1 cellular context compared by ENCODE assay signal in the genomic region with DNA sequence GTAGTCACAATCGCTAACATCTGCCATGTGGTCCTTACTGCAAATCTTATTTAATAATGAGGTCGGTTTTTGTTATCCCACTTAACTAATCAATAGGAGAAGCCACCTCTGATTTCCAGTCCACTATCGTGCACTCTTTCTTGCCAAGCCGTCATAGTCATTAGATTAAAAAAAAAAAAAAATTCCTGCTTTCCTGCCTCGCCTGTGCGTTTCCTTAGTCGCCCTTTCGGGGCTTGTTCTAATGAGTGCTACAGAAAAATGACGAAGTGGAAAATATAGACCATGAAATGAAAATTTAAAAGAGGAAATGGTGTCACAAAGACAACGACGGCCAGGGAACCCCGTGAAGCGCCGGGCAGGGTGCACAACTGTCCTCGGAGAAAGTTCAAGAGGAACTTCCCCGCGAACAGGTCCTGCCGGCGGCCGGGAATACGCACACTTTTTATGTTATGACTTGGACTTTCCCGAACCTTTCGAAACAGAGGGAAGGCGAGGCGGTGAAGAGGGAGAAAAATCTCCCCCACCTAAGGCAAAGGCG.
TF ChIP-seq lines count a peak whose summit lies in the region.

No MANE protein-coding gene starts in this region.

TF ChIP-seq in HepG2, 621 proteins besides CTCF, POLR2A, EP300 and RAD21 (continued from another document and continues in another):
- TF ChIP-seq, protein P1, sequence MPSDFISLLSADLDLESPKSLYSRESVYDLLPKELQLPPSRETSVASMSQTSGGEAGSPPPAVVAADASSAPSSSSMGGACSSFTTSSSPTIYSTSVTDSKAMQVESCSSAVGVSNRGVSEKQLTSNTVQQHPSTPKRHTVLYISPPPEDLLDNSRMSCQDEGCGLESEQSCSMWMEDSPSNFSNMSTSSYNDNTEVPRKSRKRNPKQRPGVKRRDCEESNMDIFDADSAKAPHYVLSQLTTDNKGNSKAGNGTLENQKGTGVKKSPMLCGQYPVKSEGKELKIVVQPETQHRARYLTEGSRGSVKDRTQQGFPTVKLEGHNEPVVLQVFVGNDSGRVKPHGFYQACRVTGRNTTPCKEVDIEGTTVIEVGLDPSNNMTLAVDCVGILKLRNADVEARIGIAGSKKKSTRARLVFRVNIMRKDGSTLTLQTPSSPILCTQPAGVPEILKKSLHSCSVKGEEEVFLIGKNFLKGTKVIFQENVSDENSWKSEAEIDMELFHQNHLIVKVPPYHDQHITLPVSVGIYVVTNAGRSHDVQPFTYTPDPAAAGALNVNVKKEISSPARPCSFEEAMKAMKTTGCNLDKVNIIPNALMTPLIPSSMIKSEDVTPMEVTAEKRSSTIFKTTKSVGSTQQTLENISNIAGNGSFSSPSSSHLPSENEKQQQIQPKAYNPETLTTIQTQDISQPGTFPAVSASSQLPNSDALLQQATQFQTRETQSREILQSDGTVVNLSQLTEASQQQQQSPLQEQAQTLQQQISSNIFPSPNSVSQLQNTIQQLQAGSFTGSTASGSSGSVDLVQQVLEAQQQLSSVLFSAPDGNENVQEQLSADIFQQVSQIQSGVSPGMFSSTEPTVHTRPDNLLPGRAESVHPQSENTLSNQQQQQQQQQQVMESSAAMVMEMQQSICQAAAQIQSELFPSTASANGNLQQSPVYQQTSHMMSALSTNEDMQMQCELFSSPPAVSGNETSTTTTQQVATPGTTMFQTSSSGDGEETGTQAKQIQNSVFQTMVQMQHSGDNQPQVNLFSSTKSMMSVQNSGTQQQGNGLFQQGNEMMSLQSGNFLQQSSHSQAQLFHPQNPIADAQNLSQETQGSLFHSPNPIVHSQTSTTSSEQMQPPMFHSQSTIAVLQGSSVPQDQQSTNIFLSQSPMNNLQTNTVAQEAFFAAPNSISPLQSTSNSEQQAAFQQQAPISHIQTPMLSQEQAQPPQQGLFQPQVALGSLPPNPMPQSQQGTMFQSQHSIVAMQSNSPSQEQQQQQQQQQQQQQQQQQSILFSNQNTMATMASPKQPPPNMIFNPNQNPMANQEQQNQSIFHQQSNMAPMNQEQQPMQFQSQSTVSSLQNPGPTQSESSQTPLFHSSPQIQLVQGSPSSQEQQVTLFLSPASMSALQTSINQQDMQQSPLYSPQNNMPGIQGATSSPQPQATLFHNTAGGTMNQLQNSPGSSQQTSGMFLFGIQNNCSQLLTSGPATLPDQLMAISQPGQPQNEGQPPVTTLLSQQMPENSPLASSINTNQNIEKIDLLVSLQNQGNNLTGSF (CRISPR knock-in tag; IDR thresholded peaks at IDR 0.05): no peak
- TF ChIP-seq GTF2F1 (IDR thresholded peaks at IDR 0.05; ENCODE audit: low read length) (no peak), ZNF7 (CRISPR knock-in tag; IDR thresholded peaks at IDR 0.05) (no peak), ARHGAP35 (CRISPR knock-in tag; IDR thresholded peaks at IDR 0.05; ENCODE audit: borderline replicate concordance) (no peak), CCDC6 (CRISPR knock-in tag; IDR thresholded peaks at IDR 0.05) (no peak), MAZ (IDR thresholded peaks at IDR 0.05; ENCODE audit: borderline replicate concordance, low read depth, low read length) (0 out of 2 replicates have a peak, but pooled peaks have one; percentile 5), MAZ (CRISPR knock-in tag; IDR thresholded peaks at IDR 0.05; ENCODE audit: low read depth) (no peak), BRCA1 (CRISPR knock-in tag; IDR thresholded peaks at IDR 0.05) (no peak), ZMYM4 (CRISPR knock-in tag; IDR thresholded peaks at IDR 0.05) (no peak), GABPA (IDR thresholded peaks at IDR 0.05; ENCODE audit: low read depth, low read length) (no peak), GABPA (CRISPR knock-in tag; IDR thresholded peaks at IDR 0.05; ENCODE audit: low read depth) (no peak), RXRB (CRISPR knock-in tag; IDR thresholded peaks at IDR 0.05; ENCODE audit: borderline replicate concordance) (0 out of 2 replicates have a peak, but pooled peaks have one; percentile 6), GATAD1 (CRISPR knock-in tag; IDR thresholded peaks at IDR 0.05) (no peak; the same call in 1 of the 2 replicates), GATAD2A (CRISPR knock-in tag; IDR thresholded peaks at IDR 0.05) (0 out of 2 replicates have a peak, but pooled peaks have one; percentile 16), MAF1 (CRISPR knock-in tag; IDR thresholded peaks at IDR 0.05; ENCODE audit: borderline replicate concordance) (no peak), ZNF792 (CRISPR knock-in tag; IDR thresholded peaks at IDR 0.05) (0 out of 2 replicates have a peak, but pooled peaks have one; percentile 58), HNRNPH1 (optimal IDR thresholded peaks at IDR 0.05; ENCODE audit: low read depth, low read length) (peak; percentile 69), HOXA5 (CRISPR knock-in tag; IDR thresholded peaks at IDR 0.05) (no peak), ZFP36 (IDR thresholded peaks at IDR 0.05; ENCODE audit: borderline replicate concordance, low read depth, low read length, partially characterized antibody) (no peak), CREM (IDR thresholded peaks at IDR 0.05) (no peak), CREM (CRISPR knock-in tag; IDR thresholded peaks at IDR 0.05) (no peak), KLF12 (CRISPR knock-in tag; IDR thresholded peaks at IDR 0.05; ENCODE audit: borderline replicate concordance) (no peak), KAT8 (CRISPR knock-in tag; IDR thresholded peaks at IDR 0.05) (0 out of 2 replicates have a peak, but pooled peaks have one; percentile 8), IRF2 (CRISPR knock-in tag; IDR thresholded peaks at IDR 0.05) (no peak), MATR3 (CRISPR knock-in tag; IDR thresholded peaks at IDR 0.05) (no peak), ZNF510 (CRISPR knock-in tag; IDR thresholded peaks at IDR 0.05; ENCODE audit: low read depth) (0 out of 2 replicates have a peak, but pooled peaks have one; percentile 35), PRMT3 (CRISPR knock-in tag; IDR thresholded peaks at IDR 0.05; ENCODE audit: borderline replicate concordance, low read depth) (no peak), THYN1 (CRISPR knock-in tag; IDR thresholded peaks at IDR 0.05; ENCODE audit: borderline replicate concordance, low read depth) (no peak), RXRA (CRISPR knock-in tag; IDR thresholded peaks at IDR 0.05) (0 out of 2 replicates have a peak, but pooled peaks have one; percentile 20)
- TF ChIP-seq, protein P2, sequence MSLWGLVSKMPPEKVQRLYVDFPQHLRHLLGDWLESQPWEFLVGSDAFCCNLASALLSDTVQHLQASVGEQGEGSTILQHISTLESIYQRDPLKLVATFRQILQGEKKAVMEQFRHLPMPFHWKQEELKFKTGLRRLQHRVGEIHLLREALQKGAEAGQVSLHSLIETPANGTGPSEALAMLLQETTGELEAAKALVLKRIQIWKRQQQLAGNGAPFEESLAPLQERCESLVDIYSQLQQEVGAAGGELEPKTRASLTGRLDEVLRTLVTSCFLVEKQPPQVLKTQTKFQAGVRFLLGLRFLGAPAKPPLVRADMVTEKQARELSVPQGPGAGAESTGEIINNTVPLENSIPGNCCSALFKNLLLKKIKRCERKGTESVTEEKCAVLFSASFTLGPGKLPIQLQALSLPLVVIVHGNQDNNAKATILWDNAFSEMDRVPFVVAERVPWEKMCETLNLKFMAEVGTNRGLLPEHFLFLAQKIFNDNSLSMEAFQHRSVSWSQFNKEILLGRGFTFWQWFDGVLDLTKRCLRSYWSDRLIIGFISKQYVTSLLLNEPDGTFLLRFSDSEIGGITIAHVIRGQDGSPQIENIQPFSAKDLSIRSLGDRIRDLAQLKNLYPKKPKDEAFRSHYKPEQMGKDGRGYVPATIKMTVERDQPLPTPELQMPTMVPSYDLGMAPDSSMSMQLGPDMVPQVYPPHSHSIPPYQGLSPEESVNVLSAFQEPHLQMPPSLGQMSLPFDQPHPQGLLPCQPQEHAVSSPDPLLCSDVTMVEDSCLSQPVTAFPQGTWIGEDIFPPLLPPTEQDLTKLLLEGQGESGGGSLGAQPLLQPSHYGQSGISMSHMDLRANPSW (CRISPR knock-in tag; IDR thresholded peaks at IDR 0.05; ENCODE audit: borderline replicate concordance): no peak
- TF ChIP-seq, protein P3, sequence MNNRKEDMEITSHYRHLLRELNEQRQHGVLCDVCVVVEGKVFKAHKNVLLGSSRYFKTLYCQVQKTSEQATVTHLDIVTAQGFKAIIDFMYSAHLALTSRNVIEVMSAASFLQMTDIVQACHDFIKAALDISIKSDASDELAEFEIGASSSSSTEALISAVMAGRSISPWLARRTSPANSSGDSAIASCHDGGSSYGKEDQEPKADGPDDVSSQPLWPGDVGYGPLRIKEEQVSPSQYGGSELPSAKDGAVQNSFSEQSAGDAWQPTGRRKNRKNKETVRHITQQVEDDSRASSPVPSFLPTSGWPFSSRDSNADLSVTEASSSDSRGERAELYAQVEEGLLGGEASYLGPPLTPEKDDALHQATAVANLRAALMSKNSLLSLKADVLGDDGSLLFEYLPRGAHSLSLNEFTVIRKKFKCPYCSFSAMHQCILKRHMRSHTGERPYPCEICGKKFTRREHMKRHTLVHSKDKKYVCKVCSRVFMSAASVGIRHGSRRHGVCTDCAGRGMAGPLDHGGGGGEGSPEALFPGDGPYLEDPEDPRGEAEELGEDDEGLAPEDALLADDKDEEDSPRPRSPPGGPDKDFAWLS (CRISPR knock-in tag; IDR thresholded peaks at IDR 0.05; ENCODE audit: borderline replicate concordance): no peak
- TF ChIP-seq, protein P4, sequence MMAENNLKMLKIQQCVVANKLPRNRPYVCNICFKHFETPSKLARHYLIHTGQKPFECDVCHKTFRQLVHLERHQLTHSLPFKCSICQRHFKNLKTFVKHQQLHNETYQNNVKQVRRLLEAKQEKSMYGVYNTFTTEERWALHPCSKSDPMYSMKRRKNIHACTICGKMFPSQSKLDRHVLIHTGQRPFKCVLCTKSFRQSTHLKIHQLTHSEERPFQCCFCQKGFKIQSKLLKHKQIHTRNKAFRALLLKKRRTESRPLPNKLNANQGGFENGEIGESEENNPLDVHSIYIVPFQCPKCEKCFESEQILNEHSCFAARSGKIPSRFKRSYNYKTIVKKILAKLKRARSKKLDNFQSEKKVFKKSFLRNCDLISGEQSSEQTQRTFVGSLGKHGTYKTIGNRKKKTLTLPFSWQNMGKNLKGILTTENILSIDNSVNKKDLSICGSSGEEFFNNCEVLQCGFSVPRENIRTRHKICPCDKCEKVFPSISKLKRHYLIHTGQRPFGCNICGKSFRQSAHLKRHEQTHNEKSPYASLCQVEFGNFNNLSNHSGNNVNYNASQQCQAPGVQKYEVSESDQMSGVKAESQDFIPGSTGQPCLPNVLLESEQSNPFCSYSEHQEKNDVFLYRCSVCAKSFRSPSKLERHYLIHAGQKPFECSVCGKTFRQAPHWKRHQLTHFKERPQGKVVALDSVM (CRISPR knock-in tag; IDR thresholded peaks at IDR 0.05): no peak
- TF ChIP-seq, protein P5, sequence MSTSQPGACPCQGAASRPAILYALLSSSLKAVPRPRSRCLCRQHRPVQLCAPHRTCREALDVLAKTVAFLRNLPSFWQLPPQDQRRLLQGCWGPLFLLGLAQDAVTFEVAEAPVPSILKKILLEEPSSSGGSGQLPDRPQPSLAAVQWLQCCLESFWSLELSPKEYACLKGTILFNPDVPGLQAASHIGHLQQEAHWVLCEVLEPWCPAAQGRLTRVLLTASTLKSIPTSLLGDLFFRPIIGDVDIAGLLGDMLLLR (CRISPR knock-in tag; IDR thresholded peaks at IDR 0.05): no peak
- TF ChIP-seq, protein P6, sequence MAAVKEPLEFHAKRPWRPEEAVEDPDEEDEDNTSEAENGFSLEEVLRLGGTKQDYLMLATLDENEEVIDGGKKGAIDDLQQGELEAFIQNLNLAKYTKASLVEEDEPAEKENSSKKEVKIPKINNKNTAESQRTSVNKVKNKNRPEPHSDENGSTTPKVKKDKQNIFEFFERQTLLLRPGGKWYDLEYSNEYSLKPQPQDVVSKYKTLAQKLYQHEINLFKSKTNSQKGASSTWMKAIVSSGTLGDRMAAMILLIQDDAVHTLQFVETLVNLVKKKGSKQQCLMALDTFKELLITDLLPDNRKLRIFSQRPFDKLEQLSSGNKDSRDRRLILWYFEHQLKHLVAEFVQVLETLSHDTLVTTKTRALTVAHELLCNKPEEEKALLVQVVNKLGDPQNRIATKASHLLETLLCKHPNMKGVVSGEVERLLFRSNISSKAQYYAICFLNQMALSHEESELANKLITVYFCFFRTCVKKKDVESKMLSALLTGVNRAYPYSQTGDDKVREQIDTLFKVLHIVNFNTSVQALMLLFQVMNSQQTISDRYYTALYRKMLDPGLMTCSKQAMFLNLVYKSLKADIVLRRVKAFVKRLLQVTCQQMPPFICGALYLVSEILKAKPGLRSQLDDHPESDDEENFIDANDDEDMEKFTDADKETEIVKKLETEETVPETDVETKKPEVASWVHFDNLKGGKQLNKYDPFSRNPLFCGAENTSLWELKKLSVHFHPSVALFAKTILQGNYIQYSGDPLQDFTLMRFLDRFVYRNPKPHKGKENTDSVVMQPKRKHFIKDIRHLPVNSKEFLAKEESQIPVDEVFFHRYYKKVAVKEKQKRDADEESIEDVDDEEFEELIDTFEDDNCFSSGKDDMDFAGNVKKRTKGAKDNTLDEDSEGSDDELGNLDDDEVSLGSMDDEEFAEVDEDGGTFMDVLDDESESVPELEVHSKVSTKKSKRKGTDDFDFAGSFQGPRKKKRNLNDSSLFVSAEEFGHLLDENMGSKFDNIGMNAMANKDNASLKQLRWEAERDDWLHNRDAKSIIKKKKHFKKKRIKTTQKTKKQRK (IDR thresholded peaks at IDR 0.05; ENCODE audit: low read length): no peak
- TF ChIP-seq, protein P7, sequence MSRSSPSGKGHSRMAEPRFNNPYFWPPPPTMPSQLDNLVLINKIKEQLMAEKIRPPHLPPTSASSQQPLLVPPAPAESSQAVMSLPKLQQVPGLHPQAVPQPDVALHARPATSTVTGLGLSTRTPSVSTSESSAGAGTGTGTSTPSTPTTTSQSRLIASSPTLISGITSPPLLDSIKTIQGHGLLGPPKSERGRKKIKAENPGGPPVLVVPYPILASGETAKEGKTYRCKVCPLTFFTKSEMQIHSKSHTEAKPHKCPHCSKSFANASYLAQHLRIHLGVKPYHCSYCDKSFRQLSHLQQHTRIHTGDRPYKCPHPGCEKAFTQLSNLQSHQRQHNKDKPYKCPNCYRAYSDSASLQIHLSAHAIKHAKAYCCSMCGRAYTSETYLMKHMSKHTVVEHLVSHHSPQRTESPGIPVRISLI (CRISPR knock-in tag; IDR thresholded peaks at IDR 0.05; ENCODE audit: borderline replicate concordance): no peak
- TF ChIP-seq, protein P8, sequence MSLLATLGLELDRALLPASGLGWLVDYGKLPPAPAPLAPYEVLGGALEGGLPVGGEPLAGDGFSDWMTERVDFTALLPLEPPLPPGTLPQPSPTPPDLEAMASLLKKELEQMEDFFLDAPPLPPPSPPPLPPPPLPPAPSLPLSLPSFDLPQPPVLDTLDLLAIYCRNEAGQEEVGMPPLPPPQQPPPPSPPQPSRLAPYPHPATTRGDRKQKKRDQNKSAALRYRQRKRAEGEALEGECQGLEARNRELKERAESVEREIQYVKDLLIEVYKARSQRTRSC (CRISPR knock-in tag; IDR thresholded peaks at IDR 0.05; ENCODE audit: low read depth): no peak
- TF ChIP-seq, protein P9, sequence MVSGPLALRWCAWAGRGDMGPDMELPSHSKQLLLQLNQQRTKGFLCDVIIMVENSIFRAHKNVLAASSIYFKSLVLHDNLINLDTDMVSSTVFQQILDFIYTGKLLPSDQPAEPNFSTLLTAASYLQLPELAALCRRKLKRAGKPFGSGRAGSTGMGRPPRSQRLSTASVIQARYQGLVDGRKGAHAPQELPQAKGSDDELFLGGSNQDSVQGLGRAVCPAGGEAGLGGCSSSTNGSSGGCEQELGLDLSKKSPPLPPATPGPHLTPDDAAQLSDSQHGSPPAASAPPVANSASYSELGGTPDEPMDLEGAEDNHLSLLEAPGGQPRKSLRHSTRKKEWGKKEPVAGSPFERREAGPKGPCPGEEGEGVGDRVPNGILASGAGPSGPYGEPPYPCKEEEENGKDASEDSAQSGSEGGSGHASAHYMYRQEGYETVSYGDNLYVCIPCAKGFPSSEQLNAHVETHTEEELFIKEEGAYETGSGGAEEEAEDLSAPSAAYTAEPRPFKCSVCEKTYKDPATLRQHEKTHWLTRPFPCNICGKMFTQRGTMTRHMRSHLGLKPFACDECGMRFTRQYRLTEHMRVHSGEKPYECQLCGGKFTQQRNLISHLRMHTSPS (CRISPR knock-in tag; IDR thresholded peaks at IDR 0.05; ENCODE audit: low read depth): no peak
